ENCODE assay signal across 2 cellular contexts in the genomic region with DNA sequence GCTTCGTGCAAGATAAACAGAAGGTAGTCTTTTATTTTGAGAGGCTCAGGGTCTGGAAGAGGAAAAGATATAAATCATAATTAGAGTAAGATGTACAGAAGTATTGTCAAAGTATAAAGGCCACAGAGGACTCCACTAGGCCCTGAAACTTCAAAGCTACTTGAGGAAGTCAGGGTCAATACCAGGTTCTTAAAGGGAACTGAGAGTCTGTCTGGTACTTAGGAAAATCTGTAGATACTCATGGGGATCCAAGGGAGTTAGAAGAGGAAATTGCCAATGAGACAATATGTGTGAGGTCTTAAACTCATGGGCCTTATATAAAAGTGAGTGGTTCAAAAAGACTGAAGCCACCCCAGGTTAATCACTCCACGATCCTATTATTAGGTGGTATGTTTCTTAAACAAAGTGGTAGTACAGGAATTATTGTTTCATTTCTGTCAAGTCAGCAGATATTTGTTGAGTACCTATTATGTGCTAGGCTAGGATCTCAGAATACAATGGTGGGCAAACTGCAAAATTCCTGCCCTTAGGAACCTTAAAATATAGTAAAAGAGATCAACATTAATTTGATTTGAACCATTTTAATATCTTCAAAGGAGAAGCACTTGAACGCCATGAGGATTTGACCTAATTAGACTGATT.
A peak's percentile ranks its signal among the peaks of the same experiment; 100 is the strongest.
TF ChIP-seq lines count a peak whose summit lies in the region.

No MANE protein-coding gene starts in this region.

TF ChIP-seq in A549, 52 proteins besides CTCF, POLR2A, EP300 and RAD21:
- TF ChIP-seq RNF2 (IDR thresholded peaks at IDR 0.05; ENCODE audit: borderline replicate concordance, low read depth) (no peak), MAFK (IDR thresholded peaks at IDR 0.05; ENCODE audit: partially characterized antibody) (peak; percentile 98)

TF ChIP-seq in IMR-90, 13 proteins besides CTCF, POLR2A, EP300 and RAD21:
- TF ChIP-seq BHLHE40 (IDR thresholded peaks at IDR 0.05; ENCODE audit: low read depth, low read length), result no peak
- peak; percentile 99 for TF ChIP-seq MAFK (IDR thresholded peaks at IDR 0.05; ENCODE audit: low read depth, low read length)
